In the genomic region with DNA sequence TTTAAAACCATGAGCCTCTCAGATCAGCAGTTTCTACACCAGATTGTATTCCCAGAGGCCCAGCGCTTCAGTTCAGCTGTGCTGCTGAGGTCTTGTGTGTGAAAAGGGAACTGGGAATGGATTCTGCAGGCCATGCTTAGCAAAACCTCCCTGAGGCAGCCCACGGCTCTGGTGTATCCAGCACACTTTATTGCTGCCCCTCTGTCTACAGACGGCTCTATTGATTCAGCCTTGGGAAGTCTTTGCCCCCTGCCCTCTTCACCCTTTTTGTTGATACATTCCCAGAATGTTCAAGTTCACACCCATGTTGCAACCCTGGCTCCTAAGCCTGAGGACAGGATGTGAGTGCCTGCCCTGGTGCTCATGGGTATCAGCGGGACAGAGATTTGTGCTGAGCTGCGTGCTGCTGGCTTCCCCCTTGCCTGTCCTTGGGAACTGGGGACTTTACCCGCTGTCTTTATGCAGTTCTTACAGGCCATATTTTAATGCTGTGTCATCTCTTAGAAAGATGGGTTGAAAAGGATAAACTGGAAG, we compare ENCODE assay signal across 1 cellular context.
TF ChIP-seq lines count a peak whose summit lies in the region.

No MANE protein-coding gene starts in this region.

TF ChIP-seq in HepG2, 621 proteins besides CTCF, POLR2A, EP300 and RAD21 (continued from another document and continues in another):
- TF ChIP-seq, protein P1, sequence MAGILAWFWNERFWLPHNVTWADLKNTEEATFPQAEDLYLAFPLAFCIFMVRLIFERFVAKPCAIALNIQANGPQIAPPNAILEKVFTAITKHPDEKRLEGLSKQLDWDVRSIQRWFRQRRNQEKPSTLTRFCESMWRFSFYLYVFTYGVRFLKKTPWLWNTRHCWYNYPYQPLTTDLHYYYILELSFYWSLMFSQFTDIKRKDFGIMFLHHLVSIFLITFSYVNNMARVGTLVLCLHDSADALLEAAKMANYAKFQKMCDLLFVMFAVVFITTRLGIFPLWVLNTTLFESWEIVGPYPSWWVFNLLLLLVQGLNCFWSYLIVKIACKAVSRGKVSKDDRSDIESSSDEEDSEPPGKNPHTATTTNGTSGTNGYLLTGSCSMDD (CRISPR knock-in tag; IDR thresholded peaks at IDR 0.05), result no peak
- TF ChIP-seq ZNF605 (CRISPR knock-in tag; IDR thresholded peaks at IDR 0.05), result peak; percentile 76; the same call in 1 of the 2 replicates
- peak; percentile 71; the same call in 1 of the 2 replicates for TF ChIP-seq HOXA9 (CRISPR knock-in tag; IDR thresholded peaks at IDR 0.05; ENCODE audit: borderline replicate concordance)
- TF ChIP-seq YEATS2 (CRISPR knock-in tag; IDR thresholded peaks at IDR 0.05; ENCODE audit: borderline replicate concordance), result peak; percentile 73; the same call in 1 of the 2 replicates
- no peak for TF ChIP-seq PHF20 (CRISPR knock-in tag; IDR thresholded peaks at IDR 0.05)
- peak; percentile 99 for TF ChIP-seq NR2F2 (IDR thresholded peaks at IDR 0.05; ENCODE audit: borderline replicate concordance, low read depth)
- peak; percentile 60; the same call in 1 of the 2 replicates for TF ChIP-seq DMAP1 (CRISPR knock-in tag; IDR thresholded peaks at IDR 0.05)
- TF ChIP-seq, protein P2, sequence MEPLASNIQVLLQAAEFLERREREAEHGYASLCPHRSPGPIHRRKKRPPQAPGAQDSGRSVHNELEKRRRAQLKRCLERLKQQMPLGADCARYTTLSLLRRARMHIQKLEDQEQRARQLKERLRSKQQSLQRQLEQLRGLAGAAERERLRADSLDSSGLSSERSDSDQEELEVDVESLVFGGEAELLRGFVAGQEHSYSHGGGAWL (CRISPR knock-in tag; IDR thresholded peaks at IDR 0.05), result no peak
- no peak for TF ChIP-seq MZF1 (CRISPR knock-in tag; IDR thresholded peaks at IDR 0.05; ENCODE audit: borderline replicate concordance)
- TF ChIP-seq ZNF510 (CRISPR knock-in tag; IDR thresholded peaks at IDR 0.05; ENCODE audit: low read depth), result no peak
- TF ChIP-seq, protein P3, sequence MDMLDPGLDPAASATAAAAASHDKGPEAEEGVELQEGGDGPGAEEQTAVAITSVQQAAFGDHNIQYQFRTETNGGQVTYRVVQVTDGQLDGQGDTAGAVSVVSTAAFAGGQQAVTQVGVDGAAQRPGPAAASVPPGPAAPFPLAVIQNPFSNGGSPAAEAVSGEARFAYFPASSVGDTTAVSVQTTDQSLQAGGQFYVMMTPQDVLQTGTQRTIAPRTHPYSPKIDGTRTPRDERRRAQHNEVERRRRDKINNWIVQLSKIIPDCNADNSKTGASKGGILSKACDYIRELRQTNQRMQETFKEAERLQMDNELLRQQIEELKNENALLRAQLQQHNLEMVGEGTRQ (IDR thresholded peaks at IDR 0.05; ENCODE audit: low read depth, low read length), result no peak
- TF ChIP-seq, protein P3 (CRISPR knock-in tag; IDR thresholded peaks at IDR 0.05; ENCODE audit: borderline replicate concordance), result no peak
- no peak for TF ChIP-seq CBX1 (IDR thresholded peaks at IDR 0.05; ENCODE audit: low read depth)
- no peak; the same call in none of the 2 replicates for TF ChIP-seq SALL2 (CRISPR knock-in tag; IDR thresholded peaks at IDR 0.05)
- TF ChIP-seq, protein P4, sequence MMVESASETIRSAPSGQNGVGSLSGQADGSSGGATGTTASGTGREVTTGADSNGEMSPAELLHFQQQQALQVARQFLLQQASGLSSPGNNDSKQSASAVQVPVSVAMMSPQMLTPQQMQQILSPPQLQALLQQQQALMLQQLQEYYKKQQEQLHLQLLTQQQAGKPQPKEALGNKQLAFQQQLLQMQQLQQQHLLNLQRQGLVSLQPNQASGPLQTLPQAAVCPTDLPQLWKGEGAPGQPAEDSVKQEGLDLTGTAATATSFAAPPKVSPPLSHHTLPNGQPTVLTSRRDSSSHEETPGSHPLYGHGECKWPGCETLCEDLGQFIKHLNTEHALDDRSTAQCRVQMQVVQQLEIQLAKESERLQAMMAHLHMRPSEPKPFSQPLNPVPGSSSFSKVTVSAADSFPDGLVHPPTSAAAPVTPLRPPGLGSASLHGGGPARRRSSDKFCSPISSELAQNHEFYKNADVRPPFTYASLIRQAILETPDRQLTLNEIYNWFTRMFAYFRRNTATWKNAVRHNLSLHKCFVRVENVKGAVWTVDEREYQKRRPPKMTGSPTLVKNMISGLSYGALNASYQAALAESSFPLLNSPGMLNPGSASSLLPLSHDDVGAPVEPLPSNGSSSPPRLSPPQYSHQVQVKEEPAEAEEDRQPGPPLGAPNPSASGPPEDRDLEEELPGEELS (CRISPR knock-in tag; IDR thresholded peaks at IDR 0.05), result peak; percentile 95
- TF ChIP-seq BCL6 (CRISPR knock-in tag; IDR thresholded peaks at IDR 0.05), result peak; percentile 99
- peak; percentile 93; the same call in 1 of the 2 replicates for TF ChIP-seq ZFP90 (CRISPR knock-in tag; IDR thresholded peaks at IDR 0.05; ENCODE audit: borderline replicate concordance)
- no peak; the same call in 1 of the 2 replicates for TF ChIP-seq ZFP36L1 (CRISPR knock-in tag; IDR thresholded peaks at IDR 0.05)
- TF ChIP-seq CHCHD3 (CRISPR knock-in tag; IDR thresholded peaks at IDR 0.05), result no peak
- peak; percentile 87 for TF ChIP-seq TBX3 (IDR thresholded peaks at IDR 0.05; ENCODE audit: borderline replicate concordance)
- peak; percentile 45 to 66 for TF ChIP-seq MAFK (conservative IDR thresholded peaks at IDR 0.05 in 1 of 2, IDR thresholded peaks at IDR 0.05 in 1 of 2; ENCODE audit: low read length in 2 of 2)
- no peak for TF ChIP-seq CAMTA2 (CRISPR knock-in tag; IDR thresholded peaks at IDR 0.05; ENCODE audit: borderline replicate concordance)
- TF ChIP-seq ZNF780A (CRISPR knock-in tag; IDR thresholded peaks at IDR 0.05), result peak; percentile 89
- no peak for TF ChIP-seq AGO2 (optimal IDR thresholded peaks at IDR 0.05; ENCODE audit: low read depth, low read length)
- no peak for TF ChIP-seq ZNF484 (CRISPR knock-in tag; IDR thresholded peaks at IDR 0.05; ENCODE audit: borderline replicate concordance, low read depth)
- no peak for TF ChIP-seq SMAD9 (CRISPR knock-in tag; IDR thresholded peaks at IDR 0.05)
- TF ChIP-seq ZNF121 (CRISPR knock-in tag; IDR thresholded peaks at IDR 0.05), result peak; percentile 57; the same call in 1 of the 2 replicates
- no peak for TF ChIP-seq GTF2F1 (IDR thresholded peaks at IDR 0.05; ENCODE audit: low read length)
- peak; percentile 77; the same call in 1 of the 2 replicates for TF ChIP-seq ZNF567 (CRISPR knock-in tag; IDR thresholded peaks at IDR 0.05; ENCODE audit: borderline replicate concordance)
- peak; percentile 59; the same call in 1 of the 2 replicates for TF ChIP-seq ZNF619 (CRISPR knock-in tag; IDR thresholded peaks at IDR 0.05)
- TF ChIP-seq RBM39 (IDR thresholded peaks at IDR 0.05; ENCODE audit: low read depth, low read length, poor library complexity, severe bottlenecking), result no peak
- peak; percentile 86 for TF ChIP-seq ZC3H13 (CRISPR knock-in tag; IDR thresholded peaks at IDR 0.05)
- TF ChIP-seq DNMT3B (CRISPR knock-in tag; conservative IDR thresholded peaks at IDR 0.05), result 0 out of 2 replicates have a peak, but pooled peaks have one; percentile 27
- TF ChIP-seq, protein P5, sequence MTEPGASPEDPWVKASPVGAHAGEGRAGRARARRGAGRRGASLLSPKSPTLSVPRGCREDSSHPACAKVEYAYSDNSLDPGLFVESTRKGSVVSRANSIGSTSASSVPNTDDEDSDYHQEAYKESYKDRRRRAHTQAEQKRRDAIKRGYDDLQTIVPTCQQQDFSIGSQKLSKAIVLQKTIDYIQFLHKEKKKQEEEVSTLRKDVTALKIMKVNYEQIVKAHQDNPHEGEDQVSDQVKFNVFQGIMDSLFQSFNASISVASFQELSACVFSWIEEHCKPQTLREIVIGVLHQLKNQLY (CRISPR knock-in tag; IDR thresholded peaks at IDR 0.05), result peak; percentile 91
- TF ChIP-seq BCL3 (CRISPR knock-in tag; IDR thresholded peaks at IDR 0.05), result peak; percentile 76
- TF ChIP-seq FOXA3 (CRISPR knock-in tag; IDR thresholded peaks at IDR 0.05), result peak; percentile 97
- TF ChIP-seq PHF5A (CRISPR knock-in tag; IDR thresholded peaks at IDR 0.05; ENCODE audit: low read depth, unreplicated experiment), result peak; percentile 96
- TF ChIP-seq, protein P6, sequence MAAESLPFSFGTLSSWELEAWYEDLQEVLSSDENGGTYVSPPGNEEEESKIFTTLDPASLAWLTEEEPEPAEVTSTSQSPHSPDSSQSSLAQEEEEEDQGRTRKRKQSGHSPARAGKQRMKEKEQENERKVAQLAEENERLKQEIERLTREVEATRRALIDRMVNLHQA (CRISPR knock-in tag; IDR thresholded peaks at IDR 0.05), result no peak
- no peak; the same call in 1 of the 2 replicates for TF ChIP-seq FOSL1 (CRISPR knock-in tag; IDR thresholded peaks at IDR 0.05; ENCODE audit: borderline replicate concordance)
- TF ChIP-seq KLF6 (CRISPR knock-in tag; IDR thresholded peaks at IDR 0.05), result no peak; the same call in 1 of the 2 replicates
- TF ChIP-seq CBX2 (IDR thresholded peaks at IDR 0.05; ENCODE audit: low read depth, low read length), result no peak
- no peak for TF ChIP-seq CBX2 (CRISPR knock-in tag; IDR thresholded peaks at IDR 0.05; ENCODE audit: low read depth)
- TF ChIP-seq TRIM22 (IDR thresholded peaks at IDR 0.05), result no peak
- TF ChIP-seq DR1 (CRISPR knock-in tag; IDR thresholded peaks at IDR 0.05), result no peak
- TF ChIP-seq CREBL2 (CRISPR knock-in tag; IDR thresholded peaks at IDR 0.05; ENCODE audit: borderline replicate concordance), result no peak
- TF ChIP-seq ZBTB7B (CRISPR knock-in tag; IDR thresholded peaks at IDR 0.05), result peak; percentile 99
- peak; percentile 87; the same call in 1 of the 2 replicates for TF ChIP-seq REL (CRISPR knock-in tag; conservative IDR thresholded peaks at IDR 0.05)
- 0 out of 2 replicates have a peak, but pooled peaks have one; percentile 66 for TF ChIP-seq AHR (CRISPR knock-in tag; IDR thresholded peaks at IDR 0.05)
- peak; percentile 78; the same call in 1 of the 2 replicates for TF ChIP-seq ZNF766 (CRISPR knock-in tag; IDR thresholded peaks at IDR 0.05; ENCODE audit: borderline replicate concordance)
- TF ChIP-seq ZNF292 (CRISPR knock-in tag; IDR thresholded peaks at IDR 0.05; ENCODE audit: borderline replicate concordance, low read depth), result peak; percentile 98
- no peak for TF ChIP-seq HDAC6 (IDR thresholded peaks at IDR 0.05; ENCODE audit: low read depth, low read length)
- TF ChIP-seq HMGXB3 (CRISPR knock-in tag; IDR thresholded peaks at IDR 0.05; ENCODE audit: borderline replicate concordance), result peak; percentile 56; the same call in 1 of the 2 replicates
- TF ChIP-seq JUN (CRISPR knock-in tag; IDR thresholded peaks at IDR 0.05), result 0 out of 2 replicates have a peak, but pooled peaks have one; percentile 27
- TF ChIP-seq ZNF354B (CRISPR knock-in tag; IDR thresholded peaks at IDR 0.05), result no peak
- no peak for TF ChIP-seq PHB2 (IDR thresholded peaks at IDR 0.05; ENCODE audit: partially characterized antibody)
- TF ChIP-seq ZNF274 (CRISPR knock-in tag; IDR thresholded peaks at IDR 0.05), result 0 out of 2 replicates have a peak, but pooled peaks have one; percentile 23
- TF ChIP-seq ZNF225 (CRISPR knock-in tag; IDR thresholded peaks at IDR 0.05), result no peak
